14 cellular contexts compared by ENCODE assay signal in genomic region chr3:32992310-32992686, GRCh38. TPM values are rescaled to one million over a fixed set of nuclear protein-coding genes. Genes with fewer than 3 reads are reported as not detected.
DNase-seq lines count a peak whose midpoint lies in the region; ATAC-seq, FAIRE-seq and TF ChIP-seq lines count a peak whose summit lies in the region.
"Had no signal": no experiment of that assay in that cellular context is flagged by ENCODE, and none has a peak within 500 bp of the region (broad histone marks: within the 10 kb centered on the region; RNA-seq: fewer than 3 reads in every experiment).

No MANE protein-coding gene starts in this region.

- no peaks in the 10 kb centered on the region for H3K9me2 ChIP-seq in MM.1S (replicated peaks; ENCODE audit: insufficient read depth, low read length)

- H3K9me3 Mint-ChIP-seq in astrocyte (ENCODE audit: unreplicated experiment), result peaks cover 3% of the 10 kb centered on the region

- H3K27me3 ChIP-seq in astrocyte (ENCODE audit: insufficient read depth, low read length) (no peaks in the 10 kb centered on the region), MM.1S (replicated peaks; ENCODE audit: insufficient read depth, low read length) (no peaks in the 10 kb centered on the region)
- H3K27me3 ChIP-seq: tibial artery had no signal

- no peaks in the 10 kb centered on the region for H3K9me3 ChIP-seq in astrocyte (ENCODE audit: insufficient read depth, low read depth, low read length)
- no peaks in the 10 kb centered on the region for H3K9me3 ChIP-seq in MM.1S (replicated peaks; ENCODE audit: insufficient read depth, low read length)
- H3K9me3 ChIP-seq: left ventricle myocardium inferior, tibial artery had no signal

- H3F3A ChIP-seq in MM.1S (ENCODE audit: insufficient read depth, low read length), result no peaks in the 10 kb centered on the region

- peak overlapping the region; percentile 64 for H3K27ac Mint-ChIP-seq in astrocyte (ENCODE audit: unreplicated experiment)

- no peaks in the 10 kb centered on the region for H3K36me3 ChIP-seq in astrocyte (ENCODE audit: insufficient read depth, low read length)
- H3K36me3 ChIP-seq in MM.1S (replicated peaks; ENCODE audit: insufficient read depth, low read length), result no peaks in the 10 kb centered on the region

- H3K36me3 Mint-ChIP-seq in astrocyte (ENCODE audit: low read depth, unreplicated experiment), result peaks cover 16% of the 10 kb centered on the region

- TF ChIP-seq CTCF in astrocyte (IDR thresholded peaks at IDR 0.05; ENCODE audit: insufficient read depth, low read depth, low read length) (no peak), MM.1S (IDR thresholded peaks at IDR 0.05; ENCODE audit: low read length) (no peak)

- no peaks in the 10 kb centered on the region for H3K79me2 ChIP-seq in astrocyte (ENCODE audit: insufficient read depth, low read length)
- H3K79me2 ChIP-seq in MM.1S (ENCODE audit: low read length), result no peaks in the 10 kb centered on the region

- H3K27me3 Mint-ChIP-seq in astrocyte (ENCODE audit: low read depth, unreplicated experiment), result peaks cover 1% of the 10 kb centered on the region

- no peak overlapping the region for H3K4me3 Mint-ChIP-seq in astrocyte (ENCODE audit: unreplicated experiment)

- H3K27ac ChIP-seq in astrocyte (ENCODE audit: low read depth, low read length), result no peak overlapping the region
- no peak overlapping the region for H3K27ac ChIP-seq in MM.1S (ENCODE audit: low read length)
- H3K27ac ChIP-seq: epithelial cell of prostate, left ventricle myocardium inferior, tibial artery had no signal

- no peaks in the 10 kb centered on the region for H4K20me1 ChIP-seq in astrocyte (ENCODE audit: insufficient read depth, low read length)
- H4K20me1 ChIP-seq in MM.1S (ENCODE audit: insufficient read depth, low read length), result no peaks in the 10 kb centered on the region

- H2AFZ ChIP-seq in astrocyte (ENCODE audit: low read depth, low read length) (no peak overlapping the region), MM.1S (ENCODE audit: low read length) (no peak overlapping the region)

- peak; percentile 25 for ATAC-seq in GM18907 (IDR thresholded peaks at IDR 0.05; ENCODE audit: unreplicated experiment)
- peak; percentile 1 for ATAC-seq in GM21381 (IDR thresholded peaks at IDR 0.05; ENCODE audit: unreplicated experiment)
- ATAC-seq in HG03045 (IDR thresholded peaks at IDR 0.05; ENCODE audit: unreplicated experiment), result peak; percentile 10
- no peak for ATAC-seq in left colon

- DNase-seq in astrocyte (ENCODE audit: low read depth) (no peak), MM.1S (no peak), left colon (no peak), erythroblast (lab: John Stamatoyannopoulos, UW) (no peak)
- DNase-seq: central memory CD4-positive, alpha-beta T cell; left ventricle myocardium inferior; NCI-H1105 treated with DMSO at 0.1 percent for 48 hours; NCI-H510A treated with DMSO at 0.1 percent for 48 hours; tibial artery had no signal

- no peak for TF ChIP-seq POLR2A in erythroblast (IDR thresholded peaks at IDR 0.05; ENCODE audit: low read length)

- H3K4me2 ChIP-seq in astrocyte (ENCODE audit: low read length), result no peak overlapping the region
- H3K4me2 ChIP-seq in MM.1S (ENCODE audit: low read depth, low read length), result no peak overlapping the region

- intact Hi-C loops in left colon (cut with DNase I, micrococcal nuclease), result no loop called here

- FAIRE-seq in astrocyte (lab: Jason Lieb, UNC), result no peak

- H3K4me1 ChIP-seq in astrocyte (ENCODE audit: insufficient read depth, low read length) (no peaks in the 10 kb centered on the region), MM.1S (ENCODE audit: low read length) (no peaks in the 10 kb centered on the region)
- H3K4me1 ChIP-seq: left ventricle myocardium inferior, tibial artery had no signal

- no peak overlapping the region for H3K4me3 ChIP-seq in astrocyte (ENCODE audit: insufficient read depth, low read depth, low read length)
- H3K4me3 ChIP-seq in MM.1S (ENCODE audit: low read length), result no peak overlapping the region
- H3K4me3 ChIP-seq: left ventricle myocardium inferior, tibial artery had no signal

- H3K9ac ChIP-seq in astrocyte (ENCODE audit: low read length), result no peak overlapping the region
- H3K9ac ChIP-seq in MM.1S (ENCODE audit: low read length), result no peak overlapping the region

- peaks cover 11% of the 10 kb centered on the region for H3K4me1 Mint-ChIP-seq in astrocyte (ENCODE audit: low read depth, unreplicated experiment)

RNA-seq across cellular contexts. Expression of gene CCR4, which starts 40.9 kb away (rescaled TPM):
- not detected in 2 replicates for total RNA-seq in astrocyte
- total RNA-seq in left colon, result under 1 TPM; 0.15 to 0.28 TPM
- total RNA-seq: left ventricle myocardium inferior, skeletal muscle tissue had no signal
